Comparison of ENCODE assay signal across 22 cellular contexts in genomic region chr13:97341135-97341534, GRCh38.
A peak's percentile ranks its signal among the peaks of the same experiment; 100 is the strongest.
DNase-seq lines count a peak whose midpoint lies in the region; ATAC-seq and TF ChIP-seq lines count a peak whose summit lies in the region.
"Had no signal": no experiment of that assay in that cellular context is flagged by ENCODE, and none has a peak within 500 bp of the region (broad histone marks: within the 10 kb centered on the region; RNA-seq: fewer than 3 reads in every experiment).

No MANE protein-coding gene starts in this region.

- H3K9me3 ChIP-seq in PC-3 (ENCODE audit: low read length) (no peaks in the 10 kb centered on the region), esophagus muscularis mucosa (no peaks in the 10 kb centered on the region), smooth muscle cell (replicated peaks; ENCODE audit: low read depth) (no peaks in the 10 kb centered on the region), thyroid gland (no peaks in the 10 kb centered on the region), transverse colon (no peaks in the 10 kb centered on the region)
- H3K9me3 ChIP-seq: Caco-2, ovary had no signal

- no peak for TF ChIP-seq POLR2A in esophagus muscularis mucosa (IDR thresholded peaks at IDR 0.05; ENCODE audit: low read depth)
- TF ChIP-seq POLR2A in thyroid gland (IDR thresholded peaks at IDR 0.05): no peak
- TF ChIP-seq POLR2A in transverse colon (IDR thresholded peaks at IDR 0.05): no peak

- H3K36me3 Mint-ChIP-seq in Calu3 (ENCODE audit: insufficient read depth, unreplicated experiment): peaks cover 7% of the 10 kb centered on the region

- H3K79me2 ChIP-seq in PC-3 (ENCODE audit: low read length): no peaks in the 10 kb centered on the region
- H3K79me2 ChIP-seq in smooth muscle cell (ENCODE audit: low read depth): peaks cover 25% of the 10 kb centered on the region

- H3K9ac ChIP-seq in PC-3 (ENCODE audit: low read length) (no peak overlapping the region), smooth muscle cell (ENCODE audit: low read depth) (no peak overlapping the region)
- H3K9ac ChIP-seq: KMS-11 had no signal

- H3F3A ChIP-seq in PC-3 (ENCODE audit: low read length, unreplicated experiment) (no peaks in the 10 kb centered on the region), smooth muscle cell (ENCODE audit: low read depth) (peaks cover 5% of the 10 kb centered on the region)

- H3K4me3 ChIP-seq in PC-3 (ENCODE audit: low read length) (no peak overlapping the region), esophagus muscularis mucosa (no peak overlapping the region), smooth muscle cell (no peak overlapping the region), thyroid gland (replicated peaks in 1 of 3) (no peak overlapping the region), transverse colon (no peak overlapping the region)
- H3K4me3 ChIP-seq: ovary had no signal

- H4K20me1 ChIP-seq in PC-3 (ENCODE audit: low read length) (no peaks in the 10 kb centered on the region), smooth muscle cell (ENCODE audit: low read depth) (peaks cover 19% of the 10 kb centered on the region)

- BruUV-seq in Calu3 (replicated peaks; lab: Mats Ljungman, UMichigan): no TSS peak
- BruUV-seq in PC-3 (replicated peaks; lab: Mats Ljungman, UMichigan): no TSS peak

- in situ Hi-C loops in transverse colon (cut with MboI; ENCODE audit: low pct_ligation_motif_present in 1 of 4, low pct_unique_long_range_greater_than_20kb in 1 of 4, low sequenced_read_pairs in 3 of 4): loop anchor here in 3 of 4 donors (10.0 kb wide), 5 partner anchors 56 to 226 kb away; partner anchors contain the start of gene MBNL2 (in 1 of the 3)

- intact Hi-C loops in Calu3 (cut with micrococcal nuclease; ENCODE audit: unreplicated experiment): loop anchor here (2.0 to 5.0 kb wide), 4 partner anchors 62 to 324 kb away; partner anchors contain the start of gene MBNL2
- intact Hi-C loops in PC-3 (cut with micrococcal nuclease): loop anchor here (5.0 kb wide), 3 partner anchors 44 to 84 kb away; no protein-coding TSS in a partner anchor
- intact Hi-C loops in esophagus muscularis mucosa (cut with DNase I): no loop called here
- intact Hi-C loops in thyroid gland (cut with DNase I): no loop called here
- intact Hi-C loops in transverse colon (cut with DNase I; ENCODE audit: low total_unique reads): loop anchor here (5.0 kb wide), 1 partner anchor 224 kb away; no protein-coding TSS in a partner anchor

- no peak overlapping the region for H2AFZ ChIP-seq in PC-3 (ENCODE audit: low read length)
- H2AFZ ChIP-seq in smooth muscle cell (ENCODE audit: low read depth): no peak overlapping the region

- H3K9me2 ChIP-seq in PC-3 (replicated peaks; ENCODE audit: low read length): no peaks in the 10 kb centered on the region

- H3K27ac ChIP-seq in PC-3 (ENCODE audit: low read length) (peak overlapping the region; percentile 25; the same call in 1 of the 2 replicates), esophagus muscularis mucosa (replicated peaks in 1 of 4) (peak overlapping the region; percentile 83 to 86 (median 84)), smooth muscle cell (ENCODE audit: low read depth) (peak overlapping the region; percentile 34), thyroid gland (no peak overlapping the region), transverse colon (peak overlapping the region in 2 of 4 donors; percentile 62 to 68)
- H3K27ac ChIP-seq: KMS-11, ovary had no signal

- 57% methylated on average over 1 of the region's 1 CpG for WGBS in esophagus muscularis mucosa
- WGBS in smooth muscle cell (ENCODE audit: low lambda C conversion rate): 77% methylated on average over 1 of the region's 1 CpG
- 91 to 93% methylated on average over 1 of the region's 1 CpG for WGBS in thyroid gland, 2 donors
- WGBS in transverse colon (ENCODE audit: low coverage in 1 of 2), 2 donors: 57 to 75% methylated on average over 1 of the region's 1 CpG

- no peak overlapping the region for H3K4me2 ChIP-seq in PC-3 (ENCODE audit: low read length)
- no peak overlapping the region for H3K4me2 ChIP-seq in smooth muscle cell
- H3K4me2 ChIP-seq: KMS-11 had no signal

- no peaks in the 10 kb centered on the region for H3K9me3 Mint-ChIP-seq in Calu3 (ENCODE audit: low read depth, unreplicated experiment)
- H3K9me3 Mint-ChIP-seq: activated CD8-positive, alpha-beta T cell treated with anti-CD3 and anti-CD28 coated beads for 36 hours; naive B cell; stimulated activated memory B cell treated with anti-CD40 and anti-IgM and Interleukin-4, amounts not matched to agents 10 μg/mL and 1 μg/mL and 100 μg/mL, for 72 hours had no signal

- no peak for TF ChIP-seq EP300 in esophagus muscularis mucosa (IDR thresholded peaks at IDR 0.05)
- no peak for TF ChIP-seq EP300 in transverse colon (IDR thresholded peaks at IDR 0.05; ENCODE audit: low read depth)

- no peak overlapping the region for H3K27ac Mint-ChIP-seq in Calu3 (ENCODE audit: unreplicated experiment)
- H3K27ac Mint-ChIP-seq: activated CD8-positive, alpha-beta T cell treated with anti-CD3 and anti-CD28 coated beads for 36 hours; stimulated activated memory B cell treated with anti-CD40 and anti-IgM and Interleukin-4, amounts not matched to agents 10 μg/mL and 1 μg/mL and 100 μg/mL, for 72 hours had no signal

- no peaks in the 10 kb centered on the region for H3K27me3 Mint-ChIP-seq in Calu3 (ENCODE audit: unreplicated experiment)
- H3K27me3 Mint-ChIP-seq: activated CD8-positive, alpha-beta T cell treated with anti-CD3 and anti-CD28 coated beads for 36 hours; naive B cell; stimulated activated memory B cell treated with anti-CD40 and anti-IgM and Interleukin-4, amounts not matched to agents 10 μg/mL and 1 μg/mL and 100 μg/mL, for 72 hours had no signal

- H3K36me3 ChIP-seq in PC-3 (ENCODE audit: low read depth, low read length): no peaks in the 10 kb centered on the region
- H3K36me3 ChIP-seq in esophagus muscularis mucosa: peaks cover 0 to 30% (median 17%) of the 10 kb centered on the region in 4 donors
- no peaks in the 10 kb centered on the region for H3K36me3 ChIP-seq in smooth muscle cell (ENCODE audit: low read depth)
- peaks cover 0 to 5% of the 10 kb centered on the region in 2 donors for H3K36me3 ChIP-seq in thyroid gland
- H3K36me3 ChIP-seq in transverse colon: no peaks in the 10 kb centered on the region
- H3K36me3 ChIP-seq: ovary had no signal

- H3K4me1 ChIP-seq in PC-3 (ENCODE audit: insufficient read depth, low read length) (peaks cover 17% of the 10 kb centered on the region), esophagus muscularis mucosa (peaks cover 38 to 80% (median 71%) of the 10 kb centered on the region in 4 donors), smooth muscle cell (ENCODE audit: low read depth) (no peaks in the 10 kb centered on the region), thyroid gland (peaks cover 0 to 4% of the 10 kb centered on the region in 2 donors), transverse colon (peaks cover 0 to 40% (median 29%) of the 10 kb centered on the region in 4 donors)

- TF ChIP-seq CTCF in Calu3 (IDR thresholded peaks at IDR 0.05; ENCODE audit: unreplicated experiment) (no peak), PC-3 (conservative IDR thresholded peaks at IDR 0.05; ENCODE audit: low read depth, low read length) (no peak), esophagus muscularis mucosa (IDR thresholded peaks at IDR 0.05) (no peak), smooth muscle cell (IDR thresholded peaks at IDR 0.05; ENCODE audit: borderline replicate concordance, insufficient read depth, poor library complexity, severe bottlenecking) (no peak), thyroid gland (IDR thresholded peaks at IDR 0.05) (no peak), transverse colon (IDR thresholded peaks at IDR 0.05) (no peak)

- CTCF ChIA-PET in Calu3 (lab: Charles Lee): interaction anchor here (1.4 kb wide), 1 partner anchor 231 kb away, joined by 3 read pairs; no protein-coding TSS in a partner anchor
- CTCF ChIA-PET in PC-3 (lab: Charles Lee): no interaction called here

- peak overlapping the region; percentile 30 for H3K4me3 Mint-ChIP-seq in Calu3 (ENCODE audit: low read depth, unreplicated experiment)
- H3K4me3 Mint-ChIP-seq: activated CD8-positive, alpha-beta T cell treated with anti-CD3 and anti-CD28 coated beads for 36 hours; naive B cell; stimulated activated memory B cell treated with anti-CD40 and anti-IgM and Interleukin-4, amounts not matched to agents 10 μg/mL and 1 μg/mL and 100 μg/mL, for 72 hours had no signal

- ATAC-seq in PC-3: peak; percentile 34
- ATAC-seq in HG02571 (IDR thresholded peaks at IDR 0.05; ENCODE audit: unreplicated experiment): no peak
- ATAC-seq in HG02970 (IDR thresholded peaks at IDR 0.05; ENCODE audit: low FRiP score, unreplicated experiment): no peak
- ATAC-seq: activated CD8-positive, alpha-beta T cell treated with anti-CD3 and anti-CD28 coated beads for 36 hours; stimulated activated memory B cell treated with anti-CD40 and anti-IgM and Interleukin-4, amounts not matched to agents 10 μg/mL and 1 μg/mL and 100 μg/mL, for 72 hours had no signal

- peaks cover 5% of the 10 kb centered on the region for H3K4me1 Mint-ChIP-seq in Calu3 (ENCODE audit: low read depth, unreplicated experiment)
- H3K4me1 Mint-ChIP-seq: naive B cell; stimulated activated memory B cell treated with anti-CD40 and anti-IgM and Interleukin-4, amounts not matched to agents 10 μg/mL and 1 μg/mL and 100 μg/mL, for 72 hours had no signal

- POLR2A ChIA-PET in PC-3 (lab: Charles Lee; ENCODE audit: unreplicated experiment): no interaction called here

- no peak for DNase-seq in Calu3
- DNase-seq in PC-3: peak; percentile 22
- DNase-seq in esophagus muscularis mucosa (ENCODE audit: extremely low spot score): no peak
- no peak for DNase-seq in smooth muscle cell (lab: John Stamatoyannopoulos, UW; ENCODE audit: unreplicated experiment)
- DNase-seq in thyroid gland: no peak
- no peak for DNase-seq in transverse colon
- DNase-seq: activated CD4-positive, CD25-positive, alpha-beta regulatory T cell; activated CD8-positive, alpha-beta T cell treated with anti-CD3 and anti-CD28 coated beads for 36 hours; activated naive CD4-positive, alpha-beta T cell; AML-193; amniotic stem cell; Caco-2; foreskin melanocyte; MV-4-11; naive B cell; NCI-H187; ovary; T1000 had no signal

- H3K27me3 ChIP-seq in PC-3 (ENCODE audit: low read length): no peaks in the 10 kb centered on the region
- H3K27me3 ChIP-seq in esophagus muscularis mucosa: no peaks in the 10 kb centered on the region
- no peaks in the 10 kb centered on the region for H3K27me3 ChIP-seq in smooth muscle cell (ENCODE audit: low read depth)
- H3K27me3 ChIP-seq in thyroid gland: no peaks in the 10 kb centered on the region
- H3K27me3 ChIP-seq in transverse colon: no peaks in the 10 kb centered on the region
- H3K27me3 ChIP-seq: ovary had no signal

Comparison
In these comparisons a context has a peak if more than half of its experiments do, and no peak if none do; other contexts are left out.
1. H3K27ac ChIP-seq: peak in PC-3 (single experiment), esophagus muscularis mucosa (4 of 4) and smooth muscle cell (single experiment); none in thyroid gland (0 of 3).
2. intact Hi-C loops: an anchor here in Calu3 (2.0 to 5.0 kb wide), PC-3 (5.0 kb wide) and transverse colon (5.0 kb wide); none called in esophagus muscularis mucosa and thyroid gland.